Comparison of ENCODE assay signal across 1 cellular context in genomic region chr6:169669889-169670288, GRCh38.
TF ChIP-seq lines count a peak whose summit lies in the region.

No MANE protein-coding gene starts in this region.

TF ChIP-seq in endothelial cell of umbilical vein, 7 proteins besides CTCF, POLR2A, EP300 and RAD21:
- peak; percentile 65 for TF ChIP-seq MAX (IDR thresholded peaks at IDR 0.05; ENCODE audit: insufficient read depth, insufficient read length)
- peak; percentile 94 for TF ChIP-seq FOS (IDR thresholded peaks at IDR 0.05; ENCODE audit: borderline replicate concordance, insufficient read depth, low read length)
- peak; percentile 62 for TF ChIP-seq MYC (IDR thresholded peaks at IDR 0.05; ENCODE audit: low read depth, low read length)
- TF ChIP-seq JUN (IDR thresholded peaks at IDR 0.05; ENCODE audit: borderline replicate concordance, insufficient read depth, insufficient read length, low read depth), result peak; percentile 95
- TF ChIP-seq GATA2 (IDR thresholded peaks at IDR 0.05; ENCODE audit: insufficient read depth, insufficient read length, low read depth, low read length), result peak; percentile 85
- no peak for TF ChIP-seq EZH2 (IDR thresholded peaks at IDR 0.05; ENCODE audit: borderline replicate concordance, low read depth, low read length, severe bottlenecking)
- TF ChIP-seq POLR2AphosphoS5 (IDR thresholded peaks at IDR 0.05; ENCODE audit: insufficient read depth, low read depth, low read length), result peak; percentile 94
